ENCODE assay signal across 1 cellular context in the genomic region with DNA sequence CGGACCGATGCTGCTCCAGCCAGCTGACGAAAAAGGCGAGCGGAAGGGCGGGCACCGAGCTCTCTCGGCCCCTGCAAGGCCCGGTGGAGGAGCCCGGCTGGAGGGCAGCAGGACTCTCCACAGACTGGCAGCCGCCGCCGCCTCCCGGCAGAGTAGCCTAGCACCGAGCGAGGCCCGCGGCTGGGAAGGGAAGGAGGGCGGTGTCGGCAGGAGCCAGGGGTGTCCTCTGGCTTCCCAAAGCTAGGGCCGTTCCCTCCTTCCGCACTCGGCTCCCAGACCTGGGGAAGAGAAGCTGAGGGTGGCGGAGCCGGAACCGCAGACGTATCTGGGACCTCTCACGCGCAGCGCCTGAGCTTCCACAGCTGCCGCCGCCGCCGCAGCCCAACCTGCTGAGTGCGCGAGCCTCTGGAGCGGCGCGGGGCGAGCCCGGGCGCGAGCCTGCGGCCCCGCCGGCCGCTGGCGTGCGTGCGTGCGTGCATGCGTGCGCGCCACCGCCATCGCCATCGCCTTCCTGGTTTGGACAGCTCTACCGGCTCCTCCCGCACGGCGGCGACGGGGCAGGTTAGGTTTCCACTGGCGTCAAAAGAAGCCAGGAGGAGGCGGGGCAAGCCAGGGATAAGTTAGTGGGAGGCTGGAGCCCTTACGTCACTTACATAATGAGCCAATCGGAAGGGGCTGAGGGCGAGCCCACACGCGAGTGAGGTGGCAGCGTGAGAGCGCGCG.
A peak's percentile ranks its signal among the peaks of the same experiment; 100 is the strongest.
TF ChIP-seq lines count a peak whose summit lies in the region.

A gene (minus strand): TSS at position 395 of the 723 bp plus-strand sequence. CDS start 439 bp downstream, outside the sequence.

TF ChIP-seq in HEK293, 187 proteins besides CTCF, POLR2A, EP300 and RAD21 (continued from another document):
- TF ChIP-seq ZNF335 (tag by site-specific recombination; conservative IDR thresholded peaks at IDR 0.05) (no peak), ZEB2 (tag by site-specific recombination; IDR thresholded peaks at IDR 0.05) (peak; percentile 21; the same call in 1 of the 2 replicates), ZNF777 (tag by site-specific recombination; IDR thresholded peaks at IDR 0.05; ENCODE audit: borderline replicate concordance) (peak; percentile 61; the same call in 1 of the 2 replicates), ZBTB17 (tag by site-specific recombination; IDR thresholded peaks at IDR 0.05) (peak; percentile 54), ZXDB (tag by site-specific recombination; IDR thresholded peaks at IDR 0.05) (peak; percentile 18; the same call in 1 of the 2 replicates), ZNF792 (tag by site-specific recombination; IDR thresholded peaks at IDR 0.05) (no peak), ZNF561 (tag by site-specific recombination; IDR thresholded peaks at IDR 0.05; ENCODE audit: borderline replicate concordance) (no peak), ZBTB20 (tag by site-specific recombination; IDR thresholded peaks at IDR 0.05) (peak; percentile 39; the same call in 1 of the 2 replicates), GLIS1 (tag by site-specific recombination; IDR thresholded peaks at IDR 0.05) (peak; percentile 69), KLF9 (tag by site-specific recombination; IDR thresholded peaks at IDR 0.05; ENCODE audit: low read depth) (0 out of 2 replicates have a peak, but pooled peaks have one; percentile 3), ZFHX2 (tag by site-specific recombination; conservative IDR thresholded peaks at IDR 0.05) (peak; percentile 90), ZNF274 (IDR thresholded peaks at IDR 0.05; ENCODE audit: low read length) (no peak), ZNF274 (tag by site-specific recombination; IDR thresholded peaks at IDR 0.05; ENCODE audit: borderline replicate concordance) (no peak), ZBTB21 (tag by site-specific recombination; IDR thresholded peaks at IDR 0.05) (peak; percentile 80)
- TF ChIP-seq, protein P1, sequence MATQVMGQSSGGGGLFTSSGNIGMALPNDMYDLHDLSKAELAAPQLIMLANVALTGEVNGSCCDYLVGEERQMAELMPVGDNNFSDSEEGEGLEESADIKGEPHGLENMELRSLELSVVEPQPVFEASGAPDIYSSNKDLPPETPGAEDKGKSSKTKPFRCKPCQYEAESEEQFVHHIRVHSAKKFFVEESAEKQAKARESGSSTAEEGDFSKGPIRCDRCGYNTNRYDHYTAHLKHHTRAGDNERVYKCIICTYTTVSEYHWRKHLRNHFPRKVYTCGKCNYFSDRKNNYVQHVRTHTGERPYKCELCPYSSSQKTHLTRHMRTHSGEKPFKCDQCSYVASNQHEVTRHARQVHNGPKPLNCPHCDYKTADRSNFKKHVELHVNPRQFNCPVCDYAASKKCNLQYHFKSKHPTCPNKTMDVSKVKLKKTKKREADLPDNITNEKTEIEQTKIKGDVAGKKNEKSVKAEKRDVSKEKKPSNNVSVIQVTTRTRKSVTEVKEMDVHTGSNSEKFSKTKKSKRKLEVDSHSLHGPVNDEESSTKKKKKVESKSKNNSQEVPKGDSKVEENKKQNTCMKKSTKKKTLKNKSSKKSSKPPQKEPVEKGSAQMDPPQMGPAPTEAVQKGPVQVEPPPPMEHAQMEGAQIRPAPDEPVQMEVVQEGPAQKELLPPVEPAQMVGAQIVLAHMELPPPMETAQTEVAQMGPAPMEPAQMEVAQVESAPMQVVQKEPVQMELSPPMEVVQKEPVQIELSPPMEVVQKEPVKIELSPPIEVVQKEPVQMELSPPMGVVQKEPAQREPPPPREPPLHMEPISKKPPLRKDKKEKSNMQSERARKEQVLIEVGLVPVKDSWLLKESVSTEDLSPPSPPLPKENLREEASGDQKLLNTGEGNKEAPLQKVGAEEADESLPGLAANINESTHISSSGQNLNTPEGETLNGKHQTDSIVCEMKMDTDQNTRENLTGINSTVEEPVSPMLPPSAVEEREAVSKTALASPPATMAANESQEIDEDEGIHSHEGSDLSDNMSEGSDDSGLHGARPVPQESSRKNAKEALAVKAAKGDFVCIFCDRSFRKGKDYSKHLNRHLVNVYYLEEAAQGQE (tag by site-specific recombination; IDR thresholded peaks at IDR 0.05), result peak; percentile 74
TF ChIP-seq in HEK293: peak in this region for 23.
